24 cellular contexts compared by ENCODE assay signal in the genomic region with DNA sequence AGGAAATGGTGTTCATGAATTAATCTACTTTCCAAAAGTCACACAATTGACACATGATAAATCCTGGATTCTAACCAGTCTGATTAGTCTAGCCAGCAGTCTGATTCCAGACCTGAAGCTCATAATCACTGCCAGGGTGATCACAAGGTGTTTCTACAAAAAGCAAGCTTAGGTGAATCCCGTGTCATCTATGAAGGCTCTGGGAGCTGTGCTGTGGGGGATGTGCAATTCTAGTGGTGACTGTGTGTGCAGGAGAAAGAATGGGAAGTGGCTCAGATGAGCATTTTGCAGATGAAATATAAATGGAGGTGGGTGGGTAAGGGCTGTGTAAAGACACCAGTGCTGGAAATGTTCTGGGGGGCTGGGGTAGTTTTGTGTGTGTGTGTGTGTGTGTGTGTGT. TPM values are rescaled to one million over a fixed set of nuclear protein-coding genes. Genes with fewer than 3 reads are reported as not detected.
"Had no signal": no experiment of that assay in that cellular context is flagged by ENCODE, and none has a peak within 500 bp of the region (broad histone marks: within the 10 kb centered on the region; RNA-seq: fewer than 3 reads in every experiment).

No MANE protein-coding gene starts in this region.

- H3K27ac ChIP-seq: body of pancreas, KMS-11 had no signal

- H3K9ac ChIP-seq: KMS-11 had no signal

- H3K4me3 ChIP-seq: body of pancreas had no signal

- H3K4me3 Mint-ChIP-seq: activated CD8-positive, alpha-beta T cell treated with anti-CD3 and anti-CD28 coated beads, Interleukin-2, amount 10 ng/mL, durations not matched to agents 7 days and 5 days; activated naive CD4-positive, alpha-beta T cell treated with anti-CD3 and anti-CD28 coated beads, Interleukin-2, amount 50 U/mL, for 24 hours; T-helper 1 cell treated with Interleukin-12 subunit alpha and Interleukin-12 subunit beta and Interleukin-4 antibody, amounts not matched to agents 30 μg/mL and 1 μg/mL, for 36 hours; WTC11 had no signal

- H3K4me1 Mint-ChIP-seq: activated naive CD4-positive, alpha-beta T cell treated with anti-CD3 and anti-CD28 coated beads, Interleukin-2, amount 50 U/mL, for 24 hours; WTC11 had no signal

- H3K9me3 Mint-ChIP-seq: activated naive CD4-positive, alpha-beta T cell treated with anti-CD3 and anti-CD28 coated beads, Interleukin-2, amount 50 U/mL, for 24 hours; T-helper 1 cell treated with Interleukin-12 subunit alpha and Interleukin-12 subunit beta and Interleukin-4 antibody, amounts not matched to agents 30 μg/mL and 1 μg/mL, for 36 hours; WTC11 had no signal

- H3K36me3 Mint-ChIP-seq: activated naive CD4-positive, alpha-beta T cell treated with anti-CD3 and anti-CD28 coated beads, Interleukin-2, amount 50 U/mL, for 24 hours; WTC11 had no signal

- H3K27ac Mint-ChIP-seq: activated CD8-positive, alpha-beta T cell treated with anti-CD3 and anti-CD28 coated beads, Interleukin-2, amount 10 ng/mL, durations not matched to agents 7 days and 5 days; activated naive CD4-positive, alpha-beta T cell treated with anti-CD3 and anti-CD28 coated beads, Interleukin-2, amount 50 U/mL, for 24 hours; T-helper 1 cell treated with Interleukin-12 subunit alpha and Interleukin-12 subunit beta and Interleukin-4 antibody, amounts not matched to agents 30 μg/mL and 1 μg/mL, for 36 hours; WTC11 had no signal

- ATAC-seq: activated CD8-positive, alpha-beta T cell treated with anti-CD3 and anti-CD28 coated beads, Interleukin-2, amount 10 ng/mL, durations not matched to agents 7 days and 5 days; body of pancreas; WTC11 had no signal

- DNase-seq: activated CD4-positive, alpha-beta T cell treated with anti-CD3 and anti-CD28 coated beads for 48 hours; activated CD4-positive, alpha-beta T cell treated with anti-CD3 and anti-CD28 coated beads, Interleukin-2, amount 50 U/mL, for 4 hours; activated CD4-positive, CD25-positive, alpha-beta regulatory T cell treated with anti-CD3 and anti-CD28 coated beads, Interleukin-2, amount 50 U/mL, for 72 hours; activated CD8-positive, alpha-beta memory T cell treated with anti-CD3 and anti-CD28 coated beads, Interleukin-2, amount 50 U/mL, for 48 hours; activated CD8-positive, alpha-beta T cell treated with anti-CD3 and anti-CD28 coated beads, Interleukin-2, amount 10 ng/mL, durations not matched to agents 7 days and 5 days; activated effector memory CD4-positive, alpha-beta T cell treated with Interleukin-2 at 50 U/mL for 16 hours; activated naive CD4-positive, alpha-beta T cell; activated T-cell treated with anti-CD3 and anti-CD28 coated beads, Interleukin-2, amount 50 U/mL, for 1 hour; aorta; body of pancreas; NCI-H1105; NCI-H1436; NCI-H1694 treated with DMSO at 0.1 percent for 48 hours; NCI-H2029 treated with DMSO at 0.1 percent for 48 hours; NCI-H446 treated with DMSO at 0.1 percent for 48 hours; NCI-H524 treated with DMSO at 0.1 percent for 48 hours; NCI-H748 treated with DMSO at 0.1 percent for 48 hours; SHP77 had no signal

- H3K9me3 ChIP-seq: body of pancreas had no signal

- H3K4me2 ChIP-seq: KMS-11 had no signal

RNA-seq across cellular contexts. Expression of gene NPPB, which starts 1.8 kb away (rescaled TPM):
- total RNA-seq: activated CD8-positive, alpha-beta T cell treated with anti-CD3 and anti-CD28 coated beads, Interleukin-2, amount 10 ng/mL, durations not matched to agents 7 days and 5 days; aorta; body of pancreas; MCF 10A; SK-MEL-5; WTC11 had no signal

RNA-seq across cellular contexts. Expression of gene NPPA, which starts 13.0 kb away (rescaled TPM):
- total RNA-seq: activated CD8-positive, alpha-beta T cell treated with anti-CD3 and anti-CD28 coated beads, Interleukin-2, amount 10 ng/mL, durations not matched to agents 7 days and 5 days; MCF 10A; SK-MEL-5; WTC11 had no signal
